14 cellular contexts compared by ENCODE assay signal in the genomic region with DNA sequence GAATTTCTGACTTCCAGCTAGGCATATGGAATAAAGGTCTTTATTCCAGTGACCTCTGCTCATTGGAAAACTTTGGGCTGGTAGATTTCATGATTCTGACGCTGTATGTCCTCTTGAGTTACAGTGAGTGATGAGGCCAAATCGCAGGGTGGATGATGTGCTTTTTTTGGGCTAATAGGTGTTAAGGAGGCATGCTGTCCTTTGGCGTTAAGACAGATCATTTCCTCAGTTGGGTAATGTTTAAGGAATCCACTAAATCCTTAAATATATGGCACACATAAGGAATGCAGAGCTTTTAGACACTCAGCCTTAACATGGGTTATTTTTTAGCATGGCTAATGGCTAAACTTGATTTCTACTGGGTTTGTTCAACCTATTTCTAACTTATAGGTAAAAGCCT.
DNase-seq lines count a peak whose midpoint lies in the region; ATAC-seq and TF ChIP-seq lines count a peak whose summit lies in the region.
"Had no signal": no experiment of that assay in that cellular context is flagged by ENCODE, and none has a peak within 500 bp of the region (broad histone marks: within the 10 kb centered on the region; RNA-seq: fewer than 3 reads in every experiment).

No MANE protein-coding gene starts in this region.

- H3K27me3 ChIP-seq in MM.1S (replicated peaks; ENCODE audit: insufficient read depth, low read length): no peaks in the 10 kb centered on the region
- H3K27me3 ChIP-seq: spleen had no signal

- no peaks in the 10 kb centered on the region for H3K79me2 ChIP-seq in MM.1S (ENCODE audit: low read length)

- no peaks in the 10 kb centered on the region for H4K20me1 ChIP-seq in MM.1S (ENCODE audit: insufficient read depth, low read length)

- no peaks in the 10 kb centered on the region for H3K36me3 ChIP-seq in MM.1S (replicated peaks; ENCODE audit: insufficient read depth, low read length)
- H3K36me3 ChIP-seq: spleen had no signal

- no peak overlapping the region for H3K4me3 Mint-ChIP-seq in stimulated activated naive CD8-positive, alpha-beta T cell treated with anti-CD3 and anti-CD28 coated beads, Interleukin-15, Interleukin-2, amounts not matched to agents 100 ng/mL and 50 ng/mL, for 24 hours
- no peak overlapping the region for H3K4me3 Mint-ChIP-seq in stimulated activated naive CD8-positive, alpha-beta T cell treated with anti-CD3 and anti-CD28 coated beads, Interleukin-15, amount 100 ng/mL, for 72 hours
- H3K4me3 Mint-ChIP-seq in osteocyte (ENCODE audit: unreplicated experiment) (no peak overlapping the region), progenitor cell of endocrine pancreas (ENCODE audit: low read depth) (no peak overlapping the region)
- H3K4me3 Mint-ChIP-seq: T-cell had no signal

- H3K4me1 ChIP-seq in MM.1S (ENCODE audit: low read length): no peaks in the 10 kb centered on the region

- no peaks in the 10 kb centered on the region for H3K27me3 Mint-ChIP-seq in stimulated activated naive CD8-positive, alpha-beta T cell treated with anti-CD3 and anti-CD28 coated beads, Interleukin-15, Interleukin-2, amounts not matched to agents 100 ng/mL and 50 ng/mL, for 24 hours
- no peaks in the 10 kb centered on the region for H3K27me3 Mint-ChIP-seq in stimulated activated naive CD8-positive, alpha-beta T cell treated with anti-CD3 and anti-CD28 coated beads, Interleukin-15, amount 100 ng/mL, for 72 hours
- H3K27me3 Mint-ChIP-seq in osteocyte (ENCODE audit: unreplicated experiment) (no peaks in the 10 kb centered on the region), progenitor cell of endocrine pancreas (no peaks in the 10 kb centered on the region)
- H3K27me3 Mint-ChIP-seq: T-cell had no signal

- H3K9me3 Mint-ChIP-seq in stimulated activated naive CD8-positive, alpha-beta T cell treated with anti-CD3 and anti-CD28 coated beads, Interleukin-15, Interleukin-2, amounts not matched to agents 100 ng/mL and 50 ng/mL, for 24 hours: no peaks in the 10 kb centered on the region
- H3K9me3 Mint-ChIP-seq in stimulated activated naive CD8-positive, alpha-beta T cell treated with anti-CD3 and anti-CD28 coated beads, Interleukin-15, amount 100 ng/mL, for 72 hours: no peaks in the 10 kb centered on the region
- H3K9me3 Mint-ChIP-seq in osteocyte (ENCODE audit: unreplicated experiment) (no peaks in the 10 kb centered on the region), progenitor cell of endocrine pancreas (ENCODE audit: low read depth) (no peaks in the 10 kb centered on the region)
- H3K9me3 Mint-ChIP-seq: T-cell had no signal

- H3K4me3 ChIP-seq in MM.1S (ENCODE audit: low read length): no peak overlapping the region
- H3K4me3 ChIP-seq: spleen had no signal

- H3F3A ChIP-seq in MM.1S (ENCODE audit: insufficient read depth, low read length): no peaks in the 10 kb centered on the region

- H3K36me3 Mint-ChIP-seq in stimulated activated naive CD8-positive, alpha-beta T cell treated with anti-CD3 and anti-CD28 coated beads, Interleukin-15, Interleukin-2, amounts not matched to agents 100 ng/mL and 50 ng/mL, for 24 hours (ENCODE audit: low read depth): peaks cover 6% of the 10 kb centered on the region
- H3K36me3 Mint-ChIP-seq in osteocyte (ENCODE audit: unreplicated experiment) (peaks cover 5% of the 10 kb centered on the region), progenitor cell of endocrine pancreas (ENCODE audit: insufficient read depth) (no peaks in the 10 kb centered on the region)

- H3K4me1 Mint-ChIP-seq in stimulated activated naive CD8-positive, alpha-beta T cell treated with anti-CD3 and anti-CD28 coated beads, Interleukin-15, Interleukin-2, amounts not matched to agents 100 ng/mL and 50 ng/mL, for 24 hours (ENCODE audit: low read depth): peaks cover 54% of the 10 kb centered on the region
- peaks cover 35% of the 10 kb centered on the region for H3K4me1 Mint-ChIP-seq in stimulated activated naive CD8-positive, alpha-beta T cell treated with anti-CD3 and anti-CD28 coated beads, Interleukin-15, amount 100 ng/mL, for 72 hours
- peaks cover 74% of the 10 kb centered on the region for H3K4me1 Mint-ChIP-seq in osteocyte (ENCODE audit: unreplicated experiment)
- peaks cover 11% of the 10 kb centered on the region for H3K4me1 Mint-ChIP-seq in progenitor cell of endocrine pancreas (ENCODE audit: low read depth)

- TF ChIP-seq CTCF in osteocyte (IDR thresholded peaks at IDR 0.05): no peak
- TF ChIP-seq CTCF in MM.1S (IDR thresholded peaks at IDR 0.05; ENCODE audit: low read length): no peak
- TF ChIP-seq CTCF in progenitor cell of endocrine pancreas (IDR thresholded peaks at IDR 0.05; ENCODE audit: unreplicated experiment): no peak

- no peak overlapping the region for H2AFZ ChIP-seq in MM.1S (ENCODE audit: low read length)

- H3K9ac ChIP-seq in MM.1S (ENCODE audit: low read length): no peak overlapping the region

- ATAC-seq in stimulated activated naive CD8-positive, alpha-beta T cell treated with anti-CD3 and anti-CD28 coated beads, Interleukin-15, amount 100 ng/mL, for 72 hours: no peak
- no peak for ATAC-seq in HG03097 (IDR thresholded peaks at IDR 0.05; ENCODE audit: low FRiP score, unreplicated experiment)
- ATAC-seq: T-cell had no signal

- no peaks in the 10 kb centered on the region for H3K9me2 ChIP-seq in MM.1S (replicated peaks; ENCODE audit: insufficient read depth, low read length)

- no peak overlapping the region for H3K27ac ChIP-seq in MM.1S (ENCODE audit: low read length)

- H3K27ac Mint-ChIP-seq in stimulated activated naive CD8-positive, alpha-beta T cell treated with anti-CD3 and anti-CD28 coated beads, Interleukin-15, Interleukin-2, amounts not matched to agents 100 ng/mL and 50 ng/mL, for 24 hours: peak overlapping the region; percentile 49
- no peak overlapping the region for H3K27ac Mint-ChIP-seq in stimulated activated naive CD8-positive, alpha-beta T cell treated with anti-CD3 and anti-CD28 coated beads, Interleukin-15, amount 100 ng/mL, for 72 hours
- H3K27ac Mint-ChIP-seq in osteocyte (ENCODE audit: unreplicated experiment) (peak overlapping the region; percentile 98), progenitor cell of endocrine pancreas (no peak overlapping the region)

- no peaks in the 10 kb centered on the region for H3K9me3 ChIP-seq in MM.1S (replicated peaks; ENCODE audit: insufficient read depth, low read length)
- H3K9me3 ChIP-seq: spleen had no signal

- no peak overlapping the region for H3K4me2 ChIP-seq in MM.1S (ENCODE audit: low read depth, low read length)

- DNase-seq in stimulated activated naive CD8-positive, alpha-beta T cell treated with anti-CD3 and anti-CD28 coated beads, Interleukin-15, amount 100 ng/mL, for 72 hours: no peak
- DNase-seq in cerebellum (ENCODE audit: low spot score): peak; percentile 24
- DNase-seq in osteocyte (ENCODE audit: extremely low spot score, unreplicated experiment): no peak
- no peak for DNase-seq in hepatic stellate cell (ENCODE audit: low spot score)
- no peak for DNase-seq in MM.1S
- no peak for DNase-seq in progenitor cell of endocrine pancreas (ENCODE audit: low spot score, unreplicated experiment)
- DNase-seq: activated CD4-positive, CD25-positive, alpha-beta regulatory T cell; activated naive CD4-positive, alpha-beta T cell treated with Interleukin-2 at 50 U/mL for 16 hours; mesendoderm; NCI-H187; spleen; T-cell had no signal

Comparison
In these comparisons a context has a peak if more than half of its experiments do, and no peak if none do; other contexts are left out.
1. H3K27ac Mint-ChIP-seq: peak in stimulated activated naive CD8-positive, alpha-beta T cell treated with anti-CD3 and anti-CD28 coated beads, Interleukin-15, Interleukin-2, amounts not matched to agents 100 ng/mL and 50 ng/mL, for 24 hours (single experiment) and osteocyte (single experiment); none in stimulated activated naive CD8-positive, alpha-beta T cell treated with anti-CD3 and anti-CD28 coated beads, Interleukin-15, amount 100 ng/mL, for 72 hours (0 of 2) and progenitor cell of endocrine pancreas (single experiment).